In genomic region chr18:63963610-63964256, GRCh38 we compare ENCODE assay signal across 8 cellular contexts. TPM values are rescaled to one million over a fixed set of nuclear protein-coding genes. Genes with fewer than 3 reads are reported as not detected.
DNase-seq lines count a peak whose midpoint lies in the region; ATAC-seq and TF ChIP-seq lines count a peak whose summit lies in the region.

No MANE protein-coding gene starts in this region.

- DNase-seq in Calu3: peak; percentile 39
- DNase-seq in NCI-H82 treated with DMSO at 0.1 percent for 48 hours (lab: John Stamatoyannopoulos, UW; ENCODE audit: unreplicated experiment): peak; percentile 28
- DNase-seq in activated gamma-delta T cell treated with anti-CD3 and anti-CD28 coated beads, Interleukin-2, amount 50 U/mL, for 16 hours (ENCODE audit: low read depth): peak; percentile 27
- peak; percentile 40 for DNase-seq in glutamatergic neuron
- no peak for DNase-seq in sigmoid colon
- DNase-seq in HuH-7 (ENCODE audit: low spot score): no peak

- TF ChIP-seq POLR2A in sigmoid colon (IDR thresholded peaks at IDR 0.05): no peak

- H3K4me1 Mint-ChIP-seq in Calu3 (ENCODE audit: low read depth, unreplicated experiment): peaks cover 18% of the 10 kb centered on the region
- H3K4me1 Mint-ChIP-seq in glutamatergic neuron (ENCODE audit: low read depth, unreplicated experiment): no peaks in the 10 kb centered on the region

- H3K27ac Mint-ChIP-seq in Calu3 (ENCODE audit: unreplicated experiment): no peak overlapping the region
- no peak overlapping the region for H3K27ac Mint-ChIP-seq in glutamatergic neuron (ENCODE audit: unreplicated experiment)

- H3K4me3 ChIP-seq in sigmoid colon: no peak overlapping the region

- H3K4me3 Mint-ChIP-seq in Calu3 (ENCODE audit: low read depth, unreplicated experiment) (no peak overlapping the region), glutamatergic neuron (ENCODE audit: unreplicated experiment) (no peak overlapping the region)

- H3K27me3 ChIP-seq in sigmoid colon: no peaks in the 10 kb centered on the region

- intact Hi-C loops in Calu3 (cut with micrococcal nuclease; ENCODE audit: unreplicated experiment): no loop called here
- intact Hi-C loops in sigmoid colon (cut with DNase I): loop anchor here (1.0 to 10.0 kb wide), 2 partner anchors 31 to 1249 kb away; partner anchors contain the start of gene PHLPP1

- TF ChIP-seq EP300 in sigmoid colon (IDR thresholded peaks at IDR 0.05): no peak

- no peaks in the 10 kb centered on the region for H3K36me3 Mint-ChIP-seq in Calu3 (ENCODE audit: insufficient read depth, unreplicated experiment)
- no peaks in the 10 kb centered on the region for H3K36me3 Mint-ChIP-seq in glutamatergic neuron (ENCODE audit: unreplicated experiment)

- ATAC-seq in GM19324 (IDR thresholded peaks at IDR 0.05; ENCODE audit: low FRiP score, unreplicated experiment) (peak; percentile 79), HG03280 (IDR thresholded peaks at IDR 0.05; ENCODE audit: unreplicated experiment) (peak; percentile 84)

- H3K9me3 Mint-ChIP-seq in Calu3 (ENCODE audit: low read depth, unreplicated experiment): no peaks in the 10 kb centered on the region
- H3K9me3 Mint-ChIP-seq in glutamatergic neuron (ENCODE audit: unreplicated experiment): no peaks in the 10 kb centered on the region

- TF ChIP-seq CTCF in Calu3 (IDR thresholded peaks at IDR 0.05; ENCODE audit: unreplicated experiment) (peak; percentile 79), glutamatergic neuron (IDR thresholded peaks at IDR 0.05; ENCODE audit: partially characterized antibody, unreplicated experiment) (peak; percentile 52), sigmoid colon (IDR thresholded peaks at IDR 0.05) (peak; percentile 42 to 79 (median 56))

- no peaks in the 10 kb centered on the region for H3K4me1 ChIP-seq in sigmoid colon

- CTCF ChIA-PET in Calu3 (lab: Charles Lee): interaction anchor here (1.0 to 1.1 kb wide), 2 partner anchors 11 to 28 kb away, joined by 3 to 5 read pairs; no protein-coding TSS in a partner anchor

- H3K9me3 ChIP-seq in sigmoid colon: no peaks in the 10 kb centered on the region

- WGBS in sigmoid colon, 2 donors: 13 to 60% methylated on average over 1 of the region's 1 CpG

- no peak overlapping the region for H3K27ac ChIP-seq in sigmoid colon

- no TSS peak for BruUV-seq in Calu3 (replicated peaks; lab: Mats Ljungman, UMichigan)

- no peaks in the 10 kb centered on the region for H3K27me3 Mint-ChIP-seq in Calu3 (ENCODE audit: unreplicated experiment)
- H3K27me3 Mint-ChIP-seq in glutamatergic neuron (ENCODE audit: unreplicated experiment): peaks cover 2% of the 10 kb centered on the region

- no peaks in the 10 kb centered on the region for H3K36me3 ChIP-seq in sigmoid colon

RNA-seq across cellular contexts. Expression of gene SERPINB8, which starts 6.1 kb away (rescaled TPM):
- 30.9 and 38.6 TPM in 2 replicates for total RNA-seq in Calu3 (2022)
- 4.2 TPM for total RNA-seq in glutamatergic neuron (ENCODE audit: unreplicated experiment)
- 1 to 10 TPM; 2.2 to 7.1 (median 5.0) TPM for total RNA-seq in sigmoid colon
- polyA plus RNA-seq in sigmoid colon: 10 to 100 TPM; 13.7 to 21.7 (median 15.6) TPM

RNA-seq across cellular contexts. Expression of gene HMSD, which starts 14.6 kb away (rescaled TPM):
- total RNA-seq in Calu3 (2022) (7.8 and 11.9 TPM in 2 replicates), glutamatergic neuron (ENCODE audit: unreplicated experiment) (not detected), sigmoid colon (not detected)
- under 1 TPM in 1 of 3 donors, not detected in 2; 0.54 TPM for polyA plus RNA-seq in sigmoid colon

RNA-seq across cellular contexts. Expression of gene SERPINB10, which starts 56.0 kb away (rescaled TPM):
- not detected in 2 replicates for total RNA-seq in Calu3 (2022)
- total RNA-seq in glutamatergic neuron (ENCODE audit: unreplicated experiment): not detected
- not detected for total RNA-seq in sigmoid colon
- under 1 TPM in 1 of 3 donors, not detected in 2; 0.15 TPM for polyA plus RNA-seq in sigmoid colon

Comparison
In these comparisons a context has a peak if more than half of its experiments do, and no peak if none do; other contexts are left out.
1. DNase-seq: peak in Calu3 (single experiment), NCI-H82 treated with DMSO at 0.1 percent for 48 hours (single experiment), activated gamma-delta T cell treated with anti-CD3 and anti-CD28 coated beads, Interleukin-2, amount 50 U/mL, for 16 hours (single experiment) and glutamatergic neuron (single experiment); none in sigmoid colon (single experiment) and HuH-7 (single experiment).
2. Peak in every context shown above with its lines, with median percentiles within 50 percentile points of each other: CTCF ChIP-seq.